22 cellular contexts compared by ENCODE assay signal in genomic region chr5:169165052-169165451, GRCh38.
DNase-seq lines count a peak whose midpoint lies in the region; ATAC-seq and TF ChIP-seq lines count a peak whose summit lies in the region.
"Had no signal": no experiment of that assay in that cellular context is flagged by ENCODE, and none has a peak within 500 bp of the region (broad histone marks: within the 10 kb centered on the region; RNA-seq: fewer than 3 reads in every experiment).

No MANE protein-coding gene starts in this region.

- TF ChIP-seq CTCF in Caco-2 (IDR thresholded peaks at IDR 0.05; ENCODE audit: insufficient read depth in 1 of 2, low read depth in 1 of 2, low read length in 1 of 2, severe bottlenecking in 1 of 2, unreplicated experiment in 1 of 2) (no peak), ascending aorta (IDR thresholded peaks at IDR 0.05) (no peak), osteocyte (IDR thresholded peaks at IDR 0.05) (no peak), GM20000 (IDR thresholded peaks at IDR 0.05; ENCODE audit: extremely low read depth, missing control alignments) (no peak)

- H3K27ac ChIP-seq in ascending aorta, result peak overlapping the region; percentile 54 to 66
- peak overlapping the region; percentile 52 to 53 for H3K27ac ChIP-seq in esophagus (ENCODE audit: low read depth in 2 of 2, low read length in 1 of 2)
- H3K27ac ChIP-seq: BLaER1, WERI-Rb-1 had no signal

- H3K9me3 Mint-ChIP-seq in Caco-2 (ENCODE audit: unreplicated experiment) (no peaks in the 10 kb centered on the region), osteocyte (ENCODE audit: unreplicated experiment) (no peaks in the 10 kb centered on the region)
- no peaks in the 10 kb centered on the region for H3K9me3 Mint-ChIP-seq in activated CD4-positive, alpha-beta T cell treated with anti-CD3 and anti-CD28 coated beads, Interleukin-2, amount 10 ng/mL, durations not matched to agents 7 days and 5 days

- no peaks in the 10 kb centered on the region for H3K27me3 Mint-ChIP-seq in Caco-2 (ENCODE audit: insufficient read depth, unreplicated experiment)
- H3K27me3 Mint-ChIP-seq in osteocyte (ENCODE audit: unreplicated experiment), result no peaks in the 10 kb centered on the region
- no peaks in the 10 kb centered on the region for H3K27me3 Mint-ChIP-seq in activated CD4-positive, alpha-beta T cell treated with anti-CD3 and anti-CD28 coated beads, Interleukin-2, amount 10 ng/mL, durations not matched to agents 7 days and 5 days

- H3K27me3 ChIP-seq in Caco-2 (replicated peaks; ENCODE audit: control insufficient read depth, insufficient read depth, low read length) (no peaks in the 10 kb centered on the region), ascending aorta (no peaks in the 10 kb centered on the region), esophagus (ENCODE audit: control insufficient read depth in 1 of 2, insufficient read depth in 2 of 2, low read length in 2 of 2) (no peaks in the 10 kb centered on the region)
- H3K27me3 ChIP-seq: BLaER1 had no signal

- H3K4me3 Mint-ChIP-seq in Caco-2 (ENCODE audit: unreplicated experiment), result no peak overlapping the region
- no peak overlapping the region for H3K4me3 Mint-ChIP-seq in osteocyte (ENCODE audit: unreplicated experiment)
- H3K4me3 Mint-ChIP-seq in activated CD4-positive, alpha-beta T cell treated with anti-CD3 and anti-CD28 coated beads, Interleukin-2, amount 10 ng/mL, durations not matched to agents 7 days and 5 days, result no peak overlapping the region
- H3K4me3 Mint-ChIP-seq: activated T-helper 17 cell treated with anti-CD3 and anti-CD28 coated beads, Interleukin-2, amount 50 U/mL, for 72 hours; nephron progenitor cell had no signal

- H3K36me3 ChIP-seq in Caco-2 (ENCODE audit: control insufficient read depth, insufficient read depth, low read length) (no peaks in the 10 kb centered on the region), ascending aorta (no peaks in the 10 kb centered on the region), esophagus (ENCODE audit: control insufficient read depth in 2 of 2, insufficient read depth in 2 of 2, low read length in 1 of 2) (no peaks in the 10 kb centered on the region)
- H3K36me3 ChIP-seq: BLaER1, WERI-Rb-1 had no signal

- 50 to 59% methylated on average over 1 of the region's 1 CpG for WGBS in esophagus, 2 donors

- intact Hi-C loops in Caco-2 (cut with micrococcal nuclease; ENCODE audit: unreplicated experiment), result no loop called here
- intact Hi-C loops in ascending aorta (cut with DNase I), result no loop called here

- DNase-seq in Caco-2 (no peak), ascending aorta (ENCODE audit: low spot score in 2 of 2) (no peak), osteocyte (ENCODE audit: extremely low spot score, unreplicated experiment) (no peak), GM20000 (ENCODE audit: low spot score) (no peak), HCEC 1CT (no peak)
- no peak for DNase-seq in activated CD4-positive, alpha-beta T cell treated with anti-CD3 and anti-CD28 coated beads, Interleukin-2, amount 10 ng/mL, durations not matched to agents 7 days and 5 days
- DNase-seq: activated CD4-positive, alpha-beta T cell treated with anti-CD3 and anti-CD28 coated beads, Interleukin-2, amount 50 U/mL, for 1 hour; activated CD8-positive, alpha-beta memory T cell treated with anti-CD3 and anti-CD28 coated beads, Interleukin-2, amount 50 U/mL, for 4 hours; COR-L47; DMS79 treated with DMSO at 0.1 percent for 48 hours; effector CD4-positive, alpha-beta T cell; Karpas-422; NCI-H187; NCI-H526 treated with DMSO at 0.1 percent for 48 hours; nephron progenitor cell; WERI-Rb-1 had no signal

- H3K27ac Mint-ChIP-seq in Caco-2 (ENCODE audit: unreplicated experiment), result peak overlapping the region; percentile 40
- H3K27ac Mint-ChIP-seq in osteocyte (ENCODE audit: unreplicated experiment), result peak overlapping the region; percentile 86
- H3K27ac Mint-ChIP-seq in activated CD4-positive, alpha-beta T cell treated with anti-CD3 and anti-CD28 coated beads, Interleukin-2, amount 10 ng/mL, durations not matched to agents 7 days and 5 days, result no peak overlapping the region
- H3K27ac Mint-ChIP-seq: activated naive CD4-positive, alpha-beta T cell treated with anti-CD3 and anti-CD28 coated beads, Interleukin-2, amount 50 U/mL, for 72 hours; activated T-helper 17 cell treated with anti-CD3 and anti-CD28 coated beads, Interleukin-2, amount 50 U/mL, for 72 hours; nephron progenitor cell had no signal

- H3K4me3 ChIP-seq in Caco-2 (ENCODE audit: low read depth, low read length), result no peak overlapping the region
- H3K4me3 ChIP-seq in ascending aorta, result no peak overlapping the region
- H3K4me3 ChIP-seq in esophagus (ENCODE audit: low read depth in 1 of 2, low read length in 2 of 2), result no peak overlapping the region
- H3K4me3 ChIP-seq: BLaER1 had no signal

- ATAC-seq in HG02884 (IDR thresholded peaks at IDR 0.05; ENCODE audit: unreplicated experiment), result no peak
- ATAC-seq: activated naive CD4-positive, alpha-beta T cell treated with anti-CD3 and anti-CD28 coated beads, Interleukin-2, amount 50 U/mL, for 72 hours; activated T-helper 17 cell treated with anti-CD3 and anti-CD28 coated beads, Interleukin-2, amount 50 U/mL, for 72 hours; sciatic nerve had no signal

- CTCF ChIA-PET in Caco-2 (lab: Charles Lee), result no interaction called here
- CTCF ChIA-PET in activated CD4-positive, alpha-beta T cell treated with anti-CD3 and anti-CD28 coated beads, Interleukin-2, amount 10 ng/mL, durations not matched to agents 7 days and 5 days (lab: Charles Lee), result no interaction called here

- POLR2A ChIA-PET in Caco-2 (lab: Charles Lee), result no interaction called here
- POLR2A ChIA-PET in activated CD4-positive, alpha-beta T cell treated with anti-CD3 and anti-CD28 coated beads, Interleukin-2, amount 10 ng/mL, durations not matched to agents 7 days and 5 days (lab: Charles Lee), result no interaction called here

- peaks cover 26% of the 10 kb centered on the region for H3K4me1 ChIP-seq in Caco-2
- peaks cover 2 to 25% of the 10 kb centered on the region in 2 donors for H3K4me1 ChIP-seq in ascending aorta
- peaks cover 2 to 14% of the 10 kb centered on the region in 2 donors for H3K4me1 ChIP-seq in esophagus (ENCODE audit: control insufficient read depth in 2 of 2, insufficient read depth in 2 of 2, low read length in 1 of 2)
- H3K4me1 ChIP-seq: BLaER1 had no signal

- H3K36me3 Mint-ChIP-seq in Caco-2 (ENCODE audit: insufficient read depth, unreplicated experiment), result peaks cover 10% of the 10 kb centered on the region
- H3K36me3 Mint-ChIP-seq in osteocyte (ENCODE audit: unreplicated experiment), result no peaks in the 10 kb centered on the region
- H3K36me3 Mint-ChIP-seq in activated CD4-positive, alpha-beta T cell treated with anti-CD3 and anti-CD28 coated beads, Interleukin-2, amount 10 ng/mL, durations not matched to agents 7 days and 5 days (ENCODE audit: low read depth), result no peaks in the 10 kb centered on the region
- H3K36me3 Mint-ChIP-seq: activated naive CD4-positive, alpha-beta T cell treated with anti-CD3 and anti-CD28 coated beads, Interleukin-2, amount 50 U/mL, for 72 hours had no signal

- H3K9me3 ChIP-seq in Caco-2 (no peaks in the 10 kb centered on the region), ascending aorta (no peaks in the 10 kb centered on the region), esophagus (ENCODE audit: control insufficient read depth in 2 of 2, insufficient read depth in 1 of 2, low read depth in 1 of 2, low read length in 1 of 2) (no peaks in the 10 kb centered on the region)

- peaks cover 37% of the 10 kb centered on the region for H3K4me1 Mint-ChIP-seq in Caco-2 (ENCODE audit: low read depth, unreplicated experiment)
- peaks cover 75% of the 10 kb centered on the region for H3K4me1 Mint-ChIP-seq in osteocyte (ENCODE audit: unreplicated experiment)
- no peaks in the 10 kb centered on the region for H3K4me1 Mint-ChIP-seq in activated CD4-positive, alpha-beta T cell treated with anti-CD3 and anti-CD28 coated beads, Interleukin-2, amount 10 ng/mL, durations not matched to agents 7 days and 5 days
- H3K4me1 Mint-ChIP-seq: activated T-helper 17 cell treated with anti-CD3 and anti-CD28 coated beads, Interleukin-2, amount 50 U/mL, for 72 hours had no signal

- BruUV-seq in Caco-2 (replicated peaks; lab: Mats Ljungman, UMichigan), result no TSS peak
